In genomic region chr13:33318744-33319143, GRCh38 we compare ENCODE assay signal across 22 cellular contexts. TPM values are rescaled to one million over a fixed set of nuclear protein-coding genes. Genes with fewer than 3 reads are reported as not detected.
"Had no signal": no experiment of that assay in that cellular context is flagged by ENCODE, and none has a peak within 500 bp of the region (broad histone marks: within the 10 kb centered on the region; RNA-seq: fewer than 3 reads in every experiment).

No MANE protein-coding gene starts in this region.

- H3K27me3 Mint-ChIP-seq: dendritic cell treated with granulocyte-macrophage colony-stimulating factor and Interleukin-4, amounts not matched to agents 40 ng/mL and 50 ng/mL, for 4 days had no signal

- H3K4me1 ChIP-seq: right lobe of liver, spleen had no signal

- H3K27me3 ChIP-seq: esophagus squamous epithelium, heart left ventricle, neutrophil, right lobe of liver, spleen, tibial artery, upper lobe of left lung, uterus had no signal

- H3K9me3 ChIP-seq: esophagus squamous epithelium, neutrophil, psoas muscle, right lobe of liver, tibial artery, upper lobe of left lung, uterus had no signal

- H3K27ac Mint-ChIP-seq: dendritic cell treated with granulocyte-macrophage colony-stimulating factor and Interleukin-4, amounts not matched to agents 40 ng/mL and 50 ng/mL, for 4 days; effector memory CD8-positive, alpha-beta T cell; naive thymus-derived CD4-positive, alpha-beta T cell; stimulated activated memory B cell treated with anti-CD40 and anti-IgM and Interleukin-4, amounts not matched to agents 10 μg/mL and 1 μg/mL and 100 μg/mL, for 72 hours; stimulated activated naive CD8-positive, alpha-beta T cell treated with anti-CD3 and anti-CD28 coated beads, Interleukin-15, Interleukin-2, amounts not matched to agents 100 ng/mL and 50 ng/mL, for 24 hours had no signal

- H3K4me3 Mint-ChIP-seq: dendritic cell treated with granulocyte-macrophage colony-stimulating factor and Interleukin-4, amounts not matched to agents 40 ng/mL and 50 ng/mL, for 4 days; effector memory CD8-positive, alpha-beta T cell; naive thymus-derived CD4-positive, alpha-beta T cell; stimulated activated memory B cell treated with anti-CD40 and anti-IgM and Interleukin-4, amounts not matched to agents 10 μg/mL and 1 μg/mL and 100 μg/mL, for 72 hours; stimulated activated naive CD8-positive, alpha-beta T cell treated with anti-CD3 and anti-CD28 coated beads, Interleukin-15, Interleukin-2, amounts not matched to agents 100 ng/mL and 50 ng/mL, for 24 hours had no signal

- H3K27ac ChIP-seq: esophagus squamous epithelium, heart left ventricle, neutrophil, psoas muscle, right lobe of liver, spleen, tibial artery, upper lobe of left lung, uterus had no signal

- H3K4me1 Mint-ChIP-seq: naive thymus-derived CD4-positive, alpha-beta T cell; stimulated activated memory B cell treated with anti-CD40 and anti-IgM and Interleukin-4, amounts not matched to agents 10 μg/mL and 1 μg/mL and 100 μg/mL, for 72 hours had no signal

- H3K36me3 ChIP-seq: esophagus squamous epithelium, heart left ventricle, neutrophil, right lobe of liver, spleen, tibial artery, upper lobe of left lung, uterus had no signal

- DNase-seq: effector memory CD8-positive, alpha-beta T cell; esophagus squamous epithelium; heart left ventricle; hypothalamus; kidney glomerular epithelial cell; mammary epithelial cell; naive thymus-derived CD4-positive, alpha-beta T cell; psoas muscle; retina; right lobe of liver; spleen; stimulated activated CD4-positive, alpha-beta T cell treated with anti-CD3 and anti-CD28 coated beads, Interleukin-15, amount 100 ng/mL, for 24 hours; stimulated activated CD4-positive, alpha-beta T cell treated with anti-CD3 and anti-CD28 coated beads, Interleukin-1b, Interleukin-23, amount 100 ng/mL, for 48 hours; stimulated activated CD4-positive, alpha-beta T cell treated with anti-CD3 and anti-CD28 coated beads, Interleukin-4, amount 100 ng/mL, for 24 hours; tibial artery; upper lobe of left lung; uterus had no signal

- FAIRE-seq: frontal cortex had no signal

- H3K9me3 Mint-ChIP-seq: dendritic cell treated with granulocyte-macrophage colony-stimulating factor and Interleukin-4, amounts not matched to agents 40 ng/mL and 50 ng/mL, for 4 days had no signal

- ATAC-seq: effector memory CD8-positive, alpha-beta T cell; heart left ventricle; naive thymus-derived CD4-positive, alpha-beta T cell; psoas muscle; right lobe of liver; stimulated activated memory B cell treated with anti-CD40 and anti-IgM and Interleukin-4, amounts not matched to agents 10 μg/mL and 1 μg/mL and 100 μg/mL, for 72 hours had no signal

- H3K36me3 Mint-ChIP-seq: naive thymus-derived CD4-positive, alpha-beta T cell; stimulated activated memory B cell treated with anti-CD40 and anti-IgM and Interleukin-4, amounts not matched to agents 10 μg/mL and 1 μg/mL and 100 μg/mL, for 72 hours had no signal

- H3K4me3 ChIP-seq: esophagus squamous epithelium, heart left ventricle, psoas muscle, right lobe of liver, spleen, tibial artery, upper lobe of left lung, uterus had no signal

RNA-seq across cellular contexts. Expression of gene STARD13, which starts 33.2 kb away (rescaled TPM):
- polyA plus RNA-seq: naive thymus-derived CD4-positive, alpha-beta T cell had no signal
